In the genomic region with DNA sequence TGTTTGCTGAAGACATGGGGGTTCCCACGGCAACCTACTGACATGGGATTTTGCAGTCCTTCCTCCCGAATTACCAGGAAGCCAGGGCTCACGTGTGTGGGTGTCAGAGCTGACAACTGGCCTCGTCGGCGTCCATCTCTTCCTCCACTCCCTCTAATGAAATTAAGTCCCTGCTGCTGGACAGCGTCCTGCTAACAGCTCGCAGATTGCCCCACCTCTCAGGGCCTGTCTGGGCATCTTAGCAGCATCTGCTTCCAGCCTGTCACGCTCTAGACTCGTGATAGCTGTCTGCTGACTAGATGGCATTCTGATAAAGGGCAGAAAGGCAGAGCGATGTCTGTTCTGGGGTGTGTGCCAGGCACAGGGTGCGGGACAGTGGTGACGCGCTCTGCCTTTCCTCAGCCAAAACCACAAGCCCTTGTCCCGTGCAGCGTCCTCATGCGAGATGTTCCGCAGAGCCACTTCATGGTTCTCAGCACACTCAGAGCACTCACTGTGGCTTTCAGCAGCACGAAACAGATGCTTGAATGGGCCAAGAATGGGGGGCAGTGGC, we compare ENCODE assay signal across 9 cellular contexts.
DNase-seq lines count a peak whose midpoint lies in the region; ATAC-seq and TF ChIP-seq lines count a peak whose summit lies in the region.
"Had no signal": no experiment of that assay in that cellular context is flagged by ENCODE, and none has a peak within 500 bp of the region (broad histone marks: within the 10 kb centered on the region; RNA-seq: fewer than 3 reads in every experiment).

No MANE protein-coding gene starts in this region.

- ATAC-seq in RWPE2 (ENCODE audit: low read depth) = peak; percentile 74
- ATAC-seq in HG02571 (IDR thresholded peaks at IDR 0.05; ENCODE audit: unreplicated experiment) = no peak

- POLR2A ChIA-PET in A673 (lab: Charles Lee; ENCODE audit: low non-redundant PET) = no interaction called here

- no peak overlapping the region for H3K27ac ChIP-seq in RWPE2 (ENCODE audit: poor library complexity, severe bottlenecking)
- H3K27ac ChIP-seq in right atrium auricular region = peak overlapping the region; percentile 62 to 85
- peak overlapping the region in 17 of 21 experiments; percentile 3 to 83 (median 56) for H3K27ac ChIP-seq in skin epidermis
- no peak overlapping the region for H3K27ac ChIP-seq in A673 (ENCODE audit: low read depth, low read length, poor library complexity, severe bottlenecking)
- H3K27ac ChIP-seq: ovary had no signal

- TF ChIP-seq CTCF in RWPE2 (IDR thresholded peaks at IDR 0.05; ENCODE audit: poor library complexity, severe bottlenecking) (no peak), right atrium auricular region (IDR thresholded peaks at IDR 0.05) (no peak), A673 (conservative IDR thresholded peaks at IDR 0.05; ENCODE audit: low read depth, low read length) (no peak)

- no peaks in the 10 kb centered on the region for H3K9me3 ChIP-seq in RWPE2 (ENCODE audit: severe bottlenecking)
- H3K9me3 ChIP-seq in right atrium auricular region = no peaks in the 10 kb centered on the region
- no peaks in the 10 kb centered on the region for H3K9me3 ChIP-seq in A673 (ENCODE audit: low read depth, low read length, poor library complexity, severe bottlenecking)
- H3K9me3 ChIP-seq: ovary had no signal

- intact Hi-C loops in A673 (cut with micrococcal nuclease; ENCODE audit: unreplicated experiment) = no loop called here

- H3K36me3 ChIP-seq in RWPE2 (ENCODE audit: low read depth) (no peaks in the 10 kb centered on the region), right atrium auricular region (no peaks in the 10 kb centered on the region), A673 (ENCODE audit: insufficient read depth, low read length, poor library complexity, severe bottlenecking) (no peaks in the 10 kb centered on the region)
- H3K36me3 ChIP-seq: ovary had no signal

- H3K4me1 ChIP-seq in RWPE2 (ENCODE audit: insufficient read depth, poor library complexity, severe bottlenecking) (no peaks in the 10 kb centered on the region), right atrium auricular region (peaks cover 0 to 18% of the 10 kb centered on the region in 2 donors), A673 (ENCODE audit: insufficient read depth, low read length, poor library complexity, severe bottlenecking) (no peaks in the 10 kb centered on the region)

- H3K4me3 ChIP-seq in RWPE2 (ENCODE audit: severe bottlenecking) (no peak overlapping the region), right atrium auricular region (no peak overlapping the region), skin epidermis (no peak overlapping the region), A673 (ENCODE audit: low read depth, low read length, poor library complexity, severe bottlenecking) (no peak overlapping the region)
- H3K4me3 ChIP-seq: ovary had no signal

- peak; percentile 89 for DNase-seq in DMS79 (lab: John Stamatoyannopoulos, UW)
- DNase-seq in RWPE2 (ENCODE audit: low spot score) = no peak
- DNase-seq in amniotic stem cell (lab: John Stamatoyannopoulos, UW) = peak; percentile 54
- DNase-seq in right atrium auricular region (ENCODE audit: low spot score) = peak; percentile 92
- DNase-seq in RKO (ENCODE audit: low spot score) = no peak
- no peak for DNase-seq in A673 (ENCODE audit: low spot score)

- H3K27me3 ChIP-seq in RWPE2 (ENCODE audit: insufficient read depth, poor library complexity, severe bottlenecking) = no peaks in the 10 kb centered on the region
- H3K27me3 ChIP-seq in right atrium auricular region = no peaks in the 10 kb centered on the region
- peaks cover 4% of the 10 kb centered on the region for H3K27me3 ChIP-seq in A673 (replicated peaks; ENCODE audit: insufficient read depth, low read depth, low read length, poor library complexity)
- H3K27me3 ChIP-seq: ovary had no signal

- CTCF ChIA-PET in A673 (lab: Charles Lee) = interaction anchor here (0.6 kb wide), 1 partner anchor 670 kb away, joined by 4 read pairs; no protein-coding TSS in a partner anchor

- no TSS peak for BruUV-seq in A673 (replicated peaks; lab: Mats Ljungman, UMichigan)

Comparison
In these comparisons a context has a peak if more than half of its experiments do, and no peak if none do; other contexts are left out.
1. DNase-seq: peak in DMS79 (single experiment), amniotic stem cell (single experiment) and right atrium auricular region (single experiment); none in RWPE2 (single experiment), RKO (single experiment) and A673 (single experiment).
2. H3K27ac ChIP-seq: peak in right atrium auricular region (2 of 2) and skin epidermis (17 of 21); none in RWPE2 (single experiment) and A673 (single experiment).